ENCODE assay signal across 15 cellular contexts in genomic region chr10:72098301-72099053, GRCh38. TPM values are rescaled to one million over a fixed set of nuclear protein-coding genes. Genes with fewer than 3 reads are reported as not detected.
A peak's percentile ranks its signal among the peaks of the same experiment; 100 is the strongest.
DNase-seq lines count a peak whose midpoint lies in the region; ATAC-seq and TF ChIP-seq lines count a peak whose summit lies in the region.
"Had no signal": no experiment of that assay in that cellular context is flagged by ENCODE, and none has a peak within 500 bp of the region (broad histone marks: within the 10 kb centered on the region; RNA-seq: fewer than 3 reads in every experiment).

No MANE protein-coding gene starts in this region.

- peaks cover 10% of the 10 kb centered on the region for H3K36me3 ChIP-seq in CD8-positive, alpha-beta memory T cell (ENCODE audit: insufficient read depth, low read length)
- H3K36me3 ChIP-seq in duodenal mucosa (ENCODE audit: control insufficient read depth in 1 of 2, insufficient read depth in 2 of 2, low read length in 2 of 2) (peaks cover 0 to 14% of the 10 kb centered on the region in 2 donors), osteoblast (ENCODE audit: insufficient read depth, low read length) (no peaks in the 10 kb centered on the region)

- no peaks in the 10 kb centered on the region for H3K79me2 ChIP-seq in osteoblast (ENCODE audit: insufficient read depth, low read length)

- peak overlapping the region in 1 of 2 donors; percentile 15 for H3K9ac ChIP-seq in duodenal mucosa (ENCODE audit: low read depth in 1 of 2, low read length in 2 of 2)
- H3K9ac ChIP-seq: BLaER1 had no signal

- H4K20me1 ChIP-seq in osteoblast (ENCODE audit: insufficient read depth, low read length), result peaks cover 5% of the 10 kb centered on the region
- H4K20me1 ChIP-seq: BLaER1 had no signal

- CTCF ChIA-PET in CD8-positive, alpha-beta memory T cell (lab: Charles Lee), result no interaction called here

- H3K36me3 Mint-ChIP-seq in CD8-positive, alpha-beta memory T cell, result peaks cover 21 to 61% (median 26%) of the 10 kb centered on the region in 3 donors

- no peak overlapping the region for H3K4me3 Mint-ChIP-seq in CD8-positive, alpha-beta memory T cell
- H3K4me3 Mint-ChIP-seq: activated CD8-positive, alpha-beta T cell treated with anti-CD3 and anti-CD28 coated beads, Interleukin-2, amount 10 ng/mL, durations not matched to agents 7 days and 5 days; stimulated activated naive CD8-positive, alpha-beta T cell treated with anti-CD3 and anti-CD28 coated beads, Interleukin-15, amount 100 ng/mL, for 72 hours had no signal

- H2AFZ ChIP-seq in osteoblast (ENCODE audit: low read length), result no peak overlapping the region

- H3K27ac Mint-ChIP-seq in CD8-positive, alpha-beta memory T cell, result peak overlapping the region in 1 of 8 donors; percentile 57
- H3K27ac Mint-ChIP-seq: activated CD8-positive, alpha-beta T cell treated with anti-CD3 and anti-CD28 coated beads, Interleukin-2, amount 10 ng/mL, durations not matched to agents 7 days and 5 days; stimulated activated naive CD8-positive, alpha-beta T cell treated with anti-CD3 and anti-CD28 coated beads, Interleukin-15, amount 100 ng/mL, for 72 hours had no signal

- DNase-seq in CD8-positive, alpha-beta memory T cell, result no peak
- DNase-seq in NCI-H146 (lab: John Stamatoyannopoulos, UW) (peak; percentile 58), osteoblast (ENCODE audit: insufficient read length, low spot score, missing footprints) (no peak), AG08396 (ENCODE audit: low spot score) (no peak), coronary artery (ENCODE audit: low spot score) (no peak)
- DNase-seq in activated CD4-positive, CD25-positive, alpha-beta regulatory T cell (lab: John Stamatoyannopoulos, UW), result no peak
- DNase-seq: activated CD8-positive, alpha-beta T cell treated with anti-CD3 and anti-CD28 coated beads, Interleukin-2, amount 10 ng/mL, durations not matched to agents 7 days and 5 days; NCI-H187; NCI-H524; occipital lobe; RPMI8226; stimulated activated naive CD8-positive, alpha-beta T cell treated with anti-CD3 and anti-CD28 coated beads, Interleukin-15, amount 100 ng/mL, for 72 hours had no signal

- no peaks in the 10 kb centered on the region for H3K9me3 ChIP-seq in CD8-positive, alpha-beta memory T cell (ENCODE audit: low read length)
- H3K9me3 ChIP-seq in duodenal mucosa (ENCODE audit: control insufficient read depth in 1 of 2, low read length in 2 of 2) (no peaks in the 10 kb centered on the region), osteoblast (ENCODE audit: low read depth, low read length) (no peaks in the 10 kb centered on the region)
- H3K9me3 ChIP-seq: BLaER1 had no signal

- peaks cover 31% of the 10 kb centered on the region for H3K4me1 ChIP-seq in CD8-positive, alpha-beta memory T cell (ENCODE audit: insufficient read depth, low read length)
- H3K4me1 ChIP-seq in duodenal mucosa (ENCODE audit: control insufficient read depth in 1 of 2, insufficient read depth in 2 of 2, low read length in 2 of 2), result peaks cover 16 to 41% of the 10 kb centered on the region in 2 donors
- peaks cover 22% of the 10 kb centered on the region for H3K4me1 ChIP-seq in osteoblast (ENCODE audit: insufficient read depth, low read length)
- H3K4me1 ChIP-seq: BLaER1 had no signal

- H3K4me1 Mint-ChIP-seq in CD8-positive, alpha-beta memory T cell, result peaks cover 6 to 9% (median 9%) of the 10 kb centered on the region in 3 donors

- peak overlapping the region; percentile 2 for H3K27ac ChIP-seq in CD8-positive, alpha-beta memory T cell (ENCODE audit: low read depth, low read length)
- H3K27ac ChIP-seq in duodenal mucosa (ENCODE audit: low read depth, low read length) (peak overlapping the region; percentile 80), osteoblast (ENCODE audit: low read depth, low read length) (peak overlapping the region; percentile 1), coronary artery (no peak overlapping the region)
- H3K27ac ChIP-seq: BLaER1 had no signal

- no peaks in the 10 kb centered on the region for H3K9me3 Mint-ChIP-seq in CD8-positive, alpha-beta memory T cell
- H3K9me3 Mint-ChIP-seq: stimulated activated naive CD8-positive, alpha-beta T cell treated with anti-CD3 and anti-CD28 coated beads, Interleukin-15, amount 100 ng/mL, for 72 hours had no signal

- H3K27me3 Mint-ChIP-seq in CD8-positive, alpha-beta memory T cell, result no peaks in the 10 kb centered on the region
- H3K27me3 Mint-ChIP-seq: stimulated activated naive CD8-positive, alpha-beta T cell treated with anti-CD3 and anti-CD28 coated beads, Interleukin-15, amount 100 ng/mL, for 72 hours had no signal

- TF ChIP-seq CTCF in osteoblast (IDR thresholded peaks at IDR 0.05; ENCODE audit: extremely low read depth, low read depth, low read length) (no peak), coronary artery (IDR thresholded peaks at IDR 0.05) (no peak)

- no peak overlapping the region for H3K4me2 ChIP-seq in osteoblast (ENCODE audit: insufficient read depth, low read length)
- H3K4me2 ChIP-seq: BLaER1 had no signal

- no peak overlapping the region for H3K4me3 ChIP-seq in CD8-positive, alpha-beta memory T cell (ENCODE audit: low read length)
- H3K4me3 ChIP-seq in duodenal mucosa (ENCODE audit: low read depth in 1 of 2, low read length in 2 of 2) (no peak overlapping the region), osteoblast (ENCODE audit: insufficient read depth, low read length) (no peak overlapping the region), coronary artery (no peak overlapping the region)
- H3K4me3 ChIP-seq: BLaER1 had no signal

- no peaks in the 10 kb centered on the region for H3K27me3 ChIP-seq in CD8-positive, alpha-beta memory T cell (ENCODE audit: insufficient read depth, low read length, poor library complexity, severe bottlenecking)
- H3K27me3 ChIP-seq in duodenal mucosa (ENCODE audit: control insufficient read depth in 1 of 2, insufficient read depth in 2 of 2, low read length in 2 of 2), result no peaks in the 10 kb centered on the region
- no peaks in the 10 kb centered on the region for H3K27me3 ChIP-seq in osteoblast (ENCODE audit: insufficient read depth, low read length)
- H3K27me3 ChIP-seq: BLaER1 had no signal

- ATAC-seq in GM18868 (IDR thresholded peaks at IDR 0.05; ENCODE audit: unreplicated experiment), result no peak
- ATAC-seq: activated CD8-positive, alpha-beta T cell treated with anti-CD3 and anti-CD28 coated beads, Interleukin-2, amount 10 ng/mL, durations not matched to agents 7 days and 5 days; stimulated activated naive CD8-positive, alpha-beta T cell treated with anti-CD3 and anti-CD28 coated beads, Interleukin-15, amount 100 ng/mL, for 72 hours had no signal

- POLR2A ChIA-PET in CD8-positive, alpha-beta memory T cell (lab: Charles Lee), result no interaction called here

RNA-seq across cellular contexts. Expression of gene SPOCK2, which starts 10.1 kb away (rescaled TPM):
- 10 to 100 TPM; 63.0 to 69.2 TPM for total RNA-seq in CD8-positive, alpha-beta memory T cell
- 202 TPM for polyA plus RNA-seq in CD8-positive, alpha-beta memory T cell
- total RNA-seq in osteoblast, result 0.36 and 0.59 TPM in 2 replicates

Comparison
In these comparisons a context has a peak if more than half of its experiments do, and no peak if none do; other contexts are left out.
1. H3K27ac ChIP-seq: peak in CD8-positive, alpha-beta memory T cell (single experiment), duodenal mucosa (single experiment) and osteoblast (single experiment); none in coronary artery (0 of 2).
2. RNA of gene SPOCK2, which starts 10.1 kb away (total RNA-seq): 63.0 to 69.2 TPM in CD8-positive, alpha-beta memory T cell; 0.36 to 0.59 TPM in osteoblast; every median in the first group is over 10 times any median in the second.